In the genomic region with DNA sequence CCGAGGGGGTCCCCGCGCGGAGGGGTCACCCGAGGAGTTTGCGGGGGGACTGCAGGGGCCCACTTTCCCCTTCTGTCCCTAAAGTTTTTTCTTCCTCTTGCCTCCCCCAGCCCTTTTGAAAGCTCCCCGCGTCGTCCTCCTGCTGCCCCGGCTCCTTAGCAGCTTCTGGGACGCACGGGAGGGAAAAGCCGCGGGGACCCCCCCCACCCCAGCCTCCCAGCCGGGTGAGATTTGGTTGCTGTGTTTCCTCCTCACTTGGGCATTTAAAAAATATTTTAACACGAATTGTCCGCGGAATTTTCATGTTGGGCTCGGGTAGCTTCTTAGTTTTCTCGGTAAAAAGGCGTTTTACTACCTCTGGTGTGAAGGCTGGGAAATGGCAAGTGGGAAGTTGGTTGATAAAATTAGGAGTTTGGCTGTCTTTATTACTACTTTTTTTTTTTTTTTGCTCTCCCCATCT, we compare ENCODE assay signal across 8 cellular contexts. TPM values are rescaled to one million over a fixed set of nuclear protein-coding genes. Genes with fewer than 3 reads are reported as not detected.
DNase-seq lines count a peak whose midpoint lies in the region; ATAC-seq, FAIRE-seq and TF ChIP-seq lines count a peak whose summit lies in the region.

No MANE protein-coding gene starts in this region.

- DNase-seq in activated naive CD4-positive, alpha-beta T cell treated with Interleukin-2 at 50 U/mL for 16 hours, result peak; percentile 41
- no peak for DNase-seq in activated naive CD4-positive, alpha-beta T cell treated with anti-CD3 and anti-CD28 coated beads, Interleukin-2, amount 50 U/mL, for 16 hours
- peak in 2 of 3 donors; percentile 48 to 59 for DNase-seq in mucosa of descending colon
- peak; percentile 51 for DNase-seq in ureter (ENCODE audit: low spot score)
- no peak for DNase-seq in GM19239 (ENCODE audit: insufficient read length, low spot score)
- DNase-seq in NCI-H187 treated with DMSO at 0.1 percent for 48 hours (lab: John Stamatoyannopoulos, UW), result no peak

- H3K9me3 ChIP-seq in ectodermal cell (ENCODE audit: control insufficient read depth, low read length) (no peaks in the 10 kb centered on the region), mucosa of descending colon (no peaks in the 10 kb centered on the region)

- TF ChIP-seq CTCF in mucosa of descending colon (IDR thresholded peaks at IDR 0.05), result no peak

- WGBS in ectodermal cell, 2 experiments, result 0% methylated on average over 21 of the region's 21 CpGs

- H3K27me3 ChIP-seq in ectodermal cell (ENCODE audit: control insufficient read depth, insufficient read depth, low read length, poor library complexity, severe bottlenecking), result no peaks in the 10 kb centered on the region

- H3K36me3 ChIP-seq in ectodermal cell (ENCODE audit: control insufficient read depth, insufficient read depth, low read length), result no peaks in the 10 kb centered on the region
- H3K36me3 ChIP-seq in mucosa of descending colon (ENCODE audit: low read depth), result no peaks in the 10 kb centered on the region

- peak overlapping the region; percentile 89 for H3K27ac ChIP-seq in ectodermal cell (ENCODE audit: insufficient read depth, low read depth, low read length, poor library complexity, severe bottlenecking)

- intact Hi-C loops in mucosa of descending colon (cut with DNase I, micrococcal nuclease), result no loop called here

- peaks cover 22% of the 10 kb centered on the region for H3K4me1 ChIP-seq in ectodermal cell (ENCODE audit: control insufficient read depth, insufficient read depth, low read length)
- H3K4me1 ChIP-seq in mucosa of descending colon (ENCODE audit: low read depth), result peaks cover 12% of the 10 kb centered on the region

- peak overlapping the region; percentile 95 for H3K4me3 ChIP-seq in ectodermal cell (ENCODE audit: insufficient read depth, low read depth, low read length)
- H3K4me3 ChIP-seq in mucosa of descending colon, result peak overlapping the region; percentile 97

- ATAC-seq in SK-N-SH treated with all-trans-retinoic acid at 6 μM for 48 hours (peak; percentile 27), mucosa of descending colon (peak; percentile 32)

- no peak for FAIRE-seq in GM19239 (lab: Jason Lieb, UNC)

TF ChIP-seq in SK-N-SH treated with all-trans-retinoic acid at 6 μM for 48 hours, 23 proteins besides CTCF, POLR2A, EP300 and RAD21:
- TF ChIP-seq PPARA (CRISPR knock-in tag; IDR thresholded peaks at IDR 0.05; ENCODE audit: borderline replicate concordance) (no peak), BACH2 (CRISPR knock-in tag; IDR thresholded peaks at IDR 0.05; ENCODE audit: borderline replicate concordance) (no peak), ARNTL (CRISPR knock-in tag; IDR thresholded peaks at IDR 0.05; ENCODE audit: borderline replicate concordance, low read depth) (no peak), ZFP30 (CRISPR knock-in tag; IDR thresholded peaks at IDR 0.05) (no peak), CREB5 (CRISPR knock-in tag; IDR thresholded peaks at IDR 0.05; ENCODE audit: low read depth) (no peak), PATZ1 (CRISPR knock-in tag; IDR thresholded peaks at IDR 0.05; ENCODE audit: borderline replicate concordance) (no peak), OSR1 (CRISPR knock-in tag; IDR thresholded peaks at IDR 0.05) (no peak), ISL1 (CRISPR knock-in tag; IDR thresholded peaks at IDR 0.05) (no peak)

RNA-seq across cellular contexts. Expression of gene NCOA3, which starts 0.6 kb away (rescaled TPM):
- 24.6 TPM for polyA plus RNA-seq in ectodermal cell (2013, experiment 1 of 4)
- 26.8 TPM for polyA plus RNA-seq in ectodermal cell (2013, experiment 2 of 4)
- polyA plus RNA-seq in ectodermal cell (2013, experiment 3 of 4), result 17.2 TPM
- polyA plus RNA-seq in ectodermal cell (2013, experiment 4 of 4), result 21.0 TPM
- total RNA-seq in mucosa of descending colon (10 to 100 TPM; 22.8 to 28.8 (median 24.7) TPM), ureter (60.0 TPM)

Comparison
In these comparisons a context has a peak if more than half of its experiments do, and no peak if none do; other contexts are left out.
1. DNase-seq: peak in activated naive CD4-positive, alpha-beta T cell treated with Interleukin-2 at 50 U/mL for 16 hours (single experiment), mucosa of descending colon (2 of 3) and ureter (single experiment); none in activated naive CD4-positive, alpha-beta T cell treated with anti-CD3 and anti-CD28 coated beads, Interleukin-2, amount 50 U/mL, for 16 hours (single experiment), GM19239 (single experiment) and NCI-H187 treated with DMSO at 0.1 percent for 48 hours (single experiment).